ENCODE assay signal across 19 cellular contexts in the genomic region with DNA sequence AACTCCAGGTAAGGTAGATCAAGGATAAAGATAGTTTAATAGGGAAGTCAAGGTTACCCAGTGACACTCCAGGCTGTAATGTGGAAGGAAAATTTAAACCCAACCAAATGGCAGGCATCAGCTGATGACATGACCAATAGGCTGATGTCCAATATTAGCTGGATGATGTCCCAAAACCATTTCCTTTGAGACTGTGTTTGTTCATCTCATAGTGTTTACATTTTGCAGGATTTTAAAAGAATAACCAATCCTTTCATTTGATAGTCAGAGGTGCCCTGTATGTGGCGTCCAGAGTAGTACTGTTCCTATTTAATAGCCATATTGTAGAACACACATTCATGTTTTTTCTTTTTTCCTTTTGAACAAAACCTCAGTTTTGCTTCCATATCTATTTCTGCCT. TPM values are rescaled to one million over a fixed set of nuclear protein-coding genes. Genes with fewer than 3 reads are reported as not detected.
A peak's percentile ranks its signal among the peaks of the same experiment; 100 is the strongest.
DNase-seq lines count a peak whose midpoint lies in the region; ATAC-seq and TF ChIP-seq lines count a peak whose summit lies in the region.
"Had no signal": no experiment of that assay in that cellular context is flagged by ENCODE, and none has a peak within 500 bp of the region (broad histone marks: within the 10 kb centered on the region; RNA-seq: fewer than 3 reads in every experiment).

No MANE protein-coding gene starts in this region.

- H3K9ac ChIP-seq in PC-3 (ENCODE audit: low read length): no peak overlapping the region
- H3K9ac ChIP-seq: BLaER1 treated with 17β-estradiol and CSF1 and Interleukin-3, amounts not matched to agents 10 nM and 100 nM had no signal

- H2AFZ ChIP-seq in PC-3 (ENCODE audit: low read length): no peak overlapping the region
- H2AFZ ChIP-seq: GM23338 had no signal

- no peaks in the 10 kb centered on the region for H3K79me2 ChIP-seq in PC-3 (ENCODE audit: low read length)

- no peak overlapping the region for H3K4me3 ChIP-seq in PC-3 (ENCODE audit: low read length)
- H3K4me3 ChIP-seq: BLaER1 treated with 17β-estradiol and CSF1 and Interleukin-3, amounts not matched to agents 10 nM and 100 nM; GM23338 had no signal

- no peak for TF ChIP-seq CTCF in PC-3 (conservative IDR thresholded peaks at IDR 0.05; ENCODE audit: low read depth, low read length)

- H3K4me2 ChIP-seq in PC-3 (ENCODE audit: low read length): no peak overlapping the region
- H3K4me2 ChIP-seq: BLaER1 treated with 17β-estradiol and CSF1 and Interleukin-3, amounts not matched to agents 10 nM and 100 nM; GM23338 had no signal

- BruUV-seq in PC-3 (replicated peaks; lab: Mats Ljungman, UMichigan): no TSS peak

- no peaks in the 10 kb centered on the region for H3K27me3 ChIP-seq in PC-3 (ENCODE audit: low read length)
- H3K27me3 ChIP-seq: BLaER1 treated with 17β-estradiol and CSF1 and Interleukin-3, amounts not matched to agents 10 nM and 100 nM had no signal

- CTCF ChIA-PET in PC-3 (lab: Charles Lee): no interaction called here

- H3F3A ChIP-seq in PC-3 (ENCODE audit: low read length, unreplicated experiment): no peaks in the 10 kb centered on the region

- DNase-seq in NCI-H2196 (lab: John Stamatoyannopoulos, UW; ENCODE audit: unreplicated experiment) (peak; percentile 36), NCI-H2196 treated with DMSO at 0.1 percent for 48 hours (lab: John Stamatoyannopoulos, UW; ENCODE audit: unreplicated experiment) (no peak), NCI-H2029 (lab: John Stamatoyannopoulos, UW) (peak; percentile 47), PC-3 (peak; percentile 57), iris pigment epithelial cell (ENCODE audit: low read depth) (peak; percentile 17), activated gamma-delta T cell (lab: John Stamatoyannopoulos, UW) (no peak), EL (no peak)
- DNase-seq: 8988T; Calu3; CD8-positive, alpha-beta T cell; DMS79 treated with DMSO at 0.1 percent for 48 hours; HFFc6 had no signal

- H3K4me1 ChIP-seq in PC-3 (ENCODE audit: insufficient read depth, low read length): peaks cover 7% of the 10 kb centered on the region; the same call in 1 of the 2 replicates

- no peaks in the 10 kb centered on the region for H4K20me1 ChIP-seq in PC-3 (ENCODE audit: low read length)
- H4K20me1 ChIP-seq: BLaER1 treated with 17β-estradiol and CSF1 and Interleukin-3, amounts not matched to agents 10 nM and 100 nM had no signal

- H3K27ac ChIP-seq in PC-3 (ENCODE audit: low read length): no peak overlapping the region
- H3K27ac ChIP-seq: BLaER1 treated with 17β-estradiol and CSF1 and Interleukin-3, amounts not matched to agents 10 nM and 100 nM; HL-60 had no signal

- ATAC-seq in PC-3 (peak; percentile 78), GM21619 (IDR thresholded peaks at IDR 0.05; ENCODE audit: unreplicated experiment) (no peak)
- ATAC-seq: CD8-positive, alpha-beta T cell; GM23338; HCT116 had no signal

- no peaks in the 10 kb centered on the region for H3K9me3 ChIP-seq in PC-3 (ENCODE audit: low read length)

- POLR2A ChIA-PET in PC-3 (lab: Charles Lee; ENCODE audit: unreplicated experiment): no interaction called here

- intact Hi-C loops in PC-3 (cut with micrococcal nuclease): no loop called here

- no peaks in the 10 kb centered on the region for H3K36me3 ChIP-seq in PC-3 (ENCODE audit: low read depth, low read length)
- H3K36me3 ChIP-seq: BLaER1 treated with 17β-estradiol and CSF1 and Interleukin-3, amounts not matched to agents 10 nM and 100 nM had no signal

- no peaks in the 10 kb centered on the region for H3K9me2 ChIP-seq in PC-3 (replicated peaks; ENCODE audit: low read length)

RNA-seq across cellular contexts. Expression of gene TMEM158, which starts 23.3 kb away (rescaled TPM):
- 80.6 and 82.9 TPM in 2 replicates for total RNA-seq in PC-3 (2014; rRNA removed)
- total RNA-seq: B cell; CD8-positive, alpha-beta T cell; G401 had no signal

Comparison
In these comparisons a context has a peak if more than half of its experiments do, and no peak if none do; other contexts are left out.
1. DNase-seq: peak in NCI-H2196 (single experiment), NCI-H2029 (single experiment), PC-3 (single experiment) and iris pigment epithelial cell (single experiment); none in NCI-H2196 treated with DMSO at 0.1 percent for 48 hours (single experiment), activated gamma-delta T cell (single experiment) and EL (single experiment).